In genomic region chr5:117165068-117165467, GRCh38 we compare ENCODE assay signal across 15 cellular contexts.
DNase-seq lines count a peak whose midpoint lies in the region; ATAC-seq and TF ChIP-seq lines count a peak whose summit lies in the region.
"Had no signal": no experiment of that assay in that cellular context is flagged by ENCODE, and none has a peak within 500 bp of the region (broad histone marks: within the 10 kb centered on the region; RNA-seq: fewer than 3 reads in every experiment).

No MANE protein-coding gene starts in this region.

- DNase-seq in globus pallidus (ENCODE audit: low spot score), result peak; percentile 74
- DNase-seq in superior temporal gyrus (ENCODE audit: extremely low spot score), result peak; percentile 70
- no peak for DNase-seq in esophagus muscularis mucosa (ENCODE audit: extremely low spot score)
- DNase-seq in naive thymus-derived CD4-positive, alpha-beta T cell, result no peak
- DNase-seq: BE2C; CD4-positive, alpha-beta memory T cell; DND-41; GDM1; GM23248 had no signal

- no peaks in the 10 kb centered on the region for H3K9me3 ChIP-seq in esophagus muscularis mucosa
- no peaks in the 10 kb centered on the region for H3K9me3 ChIP-seq in naive thymus-derived CD4-positive, alpha-beta T cell (ENCODE audit: control insufficient read depth in 2 of 3, low read length in 3 of 3)
- H3K9me3 ChIP-seq: BE2C had no signal

- POLR2A ChIA-PET in naive thymus-derived CD4-positive, alpha-beta T cell (lab: Charles Lee), result no interaction called here

- H3K27me3 Mint-ChIP-seq in nephron (ENCODE audit: low read depth), result no peaks in the 10 kb centered on the region
- no peaks in the 10 kb centered on the region for H3K27me3 Mint-ChIP-seq in naive thymus-derived CD4-positive, alpha-beta T cell
- H3K27me3 Mint-ChIP-seq: CD4-positive, alpha-beta memory T cell had no signal

- peak overlapping the region; percentile 23 for H3K27ac ChIP-seq in angular gyrus (ENCODE audit: low read depth, low read length)
- H3K27ac ChIP-seq in esophagus muscularis mucosa (replicated peaks in 1 of 4), result no peak overlapping the region
- no peak overlapping the region for H3K27ac ChIP-seq in naive thymus-derived CD4-positive, alpha-beta T cell (ENCODE audit: low read depth, low read length)
- H3K27ac ChIP-seq: C4-2B, GM23248, HL-60 had no signal

- peaks cover 36% of the 10 kb centered on the region for H3K4me1 Mint-ChIP-seq in nephron
- no peaks in the 10 kb centered on the region for H3K4me1 Mint-ChIP-seq in naive thymus-derived CD4-positive, alpha-beta T cell
- H3K4me1 Mint-ChIP-seq: CD4-positive, alpha-beta memory T cell had no signal

- no peak for TF ChIP-seq EP300 in esophagus muscularis mucosa (IDR thresholded peaks at IDR 0.05)

- intact Hi-C loops in esophagus muscularis mucosa (cut with DNase I), result no loop called here
- intact Hi-C loops in naive thymus-derived CD4-positive, alpha-beta T cell (cut with micrococcal nuclease), result no loop called here

- CTCF ChIA-PET in naive thymus-derived CD4-positive, alpha-beta T cell (lab: Charles Lee), result no interaction called here

- peaks cover 2% of the 10 kb centered on the region for H3K9me3 Mint-ChIP-seq in nephron
- peaks cover 0 to 13% (median 2%) of the 10 kb centered on the region in 11 donors for H3K9me3 Mint-ChIP-seq in naive thymus-derived CD4-positive, alpha-beta T cell

- 93% methylated on average over 4 of the region's 4 CpGs for WGBS in esophagus muscularis mucosa

- H3K4me1 ChIP-seq in esophagus muscularis mucosa, result no peaks in the 10 kb centered on the region
- no peaks in the 10 kb centered on the region for H3K4me1 ChIP-seq in naive thymus-derived CD4-positive, alpha-beta T cell (ENCODE audit: control insufficient read depth in 2 of 2, insufficient read depth in 2 of 2, low read length in 2 of 2)
- H3K4me1 ChIP-seq: BE2C had no signal

- no peaks in the 10 kb centered on the region for H3K27me3 ChIP-seq in esophagus muscularis mucosa
- H3K27me3 ChIP-seq in naive thymus-derived CD4-positive, alpha-beta T cell (ENCODE audit: control insufficient read depth in 2 of 2, insufficient read depth in 2 of 2, low read length in 2 of 2), result no peaks in the 10 kb centered on the region
- H3K27me3 ChIP-seq: BE2C had no signal

- ATAC-seq in activated CD4-positive, CD25-positive, alpha-beta regulatory T cell treated with anti-CD3 and anti-CD28 coated beads, Interleukin-2, amount 50 U/mL, for 24 hours, result no peak
- ATAC-seq in naive thymus-derived CD4-positive, alpha-beta T cell, result no peak
- ATAC-seq: HCT116 had no signal

- TF ChIP-seq POLR2A in esophagus muscularis mucosa (IDR thresholded peaks at IDR 0.05; ENCODE audit: low read depth), result no peak

- no peaks in the 10 kb centered on the region for H3K36me3 Mint-ChIP-seq in nephron (ENCODE audit: low read depth)
- no peaks in the 10 kb centered on the region for H3K36me3 Mint-ChIP-seq in naive thymus-derived CD4-positive, alpha-beta T cell
- H3K36me3 Mint-ChIP-seq: CD4-positive, alpha-beta memory T cell had no signal

- peak overlapping the region; percentile 4 to 55 (median 36) for H3K27ac Mint-ChIP-seq in nephron
- no peak overlapping the region for H3K27ac Mint-ChIP-seq in naive thymus-derived CD4-positive, alpha-beta T cell
- H3K27ac Mint-ChIP-seq: CD4-positive, alpha-beta memory T cell had no signal

- no peaks in the 10 kb centered on the region for H3K36me3 ChIP-seq in esophagus muscularis mucosa
- H3K36me3 ChIP-seq in naive thymus-derived CD4-positive, alpha-beta T cell (ENCODE audit: control insufficient read depth in 2 of 3, insufficient read depth in 3 of 3, low read length in 3 of 3), result no peaks in the 10 kb centered on the region
- H3K36me3 ChIP-seq: BE2C had no signal

- TF ChIP-seq CTCF in nephron (IDR thresholded peaks at IDR 0.05; ENCODE audit: unreplicated experiment in 3 of 3) (no peak), esophagus muscularis mucosa (IDR thresholded peaks at IDR 0.05) (no peak)

- H3K4me3 Mint-ChIP-seq in nephron, result no peak overlapping the region
- H3K4me3 Mint-ChIP-seq in naive thymus-derived CD4-positive, alpha-beta T cell, result no peak overlapping the region
- H3K4me3 Mint-ChIP-seq: CD4-positive, alpha-beta memory T cell had no signal

- H3K4me3 ChIP-seq in esophagus muscularis mucosa, result no peak overlapping the region
- H3K4me3 ChIP-seq in naive thymus-derived CD4-positive, alpha-beta T cell (ENCODE audit: low read length), result no peak overlapping the region
- H3K4me3 ChIP-seq: GM23248 had no signal

Comparison
In these comparisons a context has a peak if more than half of its experiments do, and no peak if none do; other contexts are left out.
1. DNase-seq: peak in globus pallidus (single experiment) and superior temporal gyrus (single experiment); none in esophagus muscularis mucosa (single experiment) and naive thymus-derived CD4-positive, alpha-beta T cell (0 of 9).
2. H3K27ac Mint-ChIP-seq: peak in nephron (3 of 3); none in naive thymus-derived CD4-positive, alpha-beta T cell (0 of 9).